In genomic region chr22:45608763-45609180, GRCh38 we compare ENCODE assay signal across 1 cellular context.
TF ChIP-seq lines count a peak whose summit lies in the region.

No MANE protein-coding gene starts in this region.

TF ChIP-seq in IMR-90, 13 proteins besides CTCF, POLR2A, EP300 and RAD21:
- TF ChIP-seq FOS (IDR thresholded peaks at IDR 0.05; ENCODE audit: low read depth, low read length) (0 out of 2 replicates have a peak, but pooled peaks have one; percentile 23), CHD1 (IDR thresholded peaks at IDR 0.05; ENCODE audit: low read depth, low read length) (no peak)
TF ChIP-seq in IMR-90: peak in this region for 1.
